10 cellular contexts compared by ENCODE assay signal in genomic region chr6:44041461-44042260, GRCh38.
DNase-seq lines count a peak whose midpoint lies in the region; ATAC-seq and TF ChIP-seq lines count a peak whose summit lies in the region.
"Had no signal": no experiment of that assay in that cellular context is flagged by ENCODE, and none has a peak within 500 bp of the region (broad histone marks: within the 10 kb centered on the region; RNA-seq: fewer than 3 reads in every experiment).

No MANE protein-coding gene starts in this region.

- TF ChIP-seq CTCF in GM23338 (conservative IDR thresholded peaks at IDR 0.05; ENCODE audit: low read depth in 2 of 2) (no peak), RWPE1 (conservative IDR thresholded peaks at IDR 0.05; ENCODE audit: low read depth) (no peak), fibroblast of lung (conservative IDR thresholded peaks at IDR 0.05 in 1 of 2, IDR thresholded peaks at IDR 0.05 in 1 of 2; ENCODE audit: low read depth in 1 of 2, low read length in 2 of 2) (no peak), progenitor cell of endocrine pancreas (IDR thresholded peaks at IDR 0.05; ENCODE audit: unreplicated experiment) (no peak)

- no peaks in the 10 kb centered on the region for H3K9me3 Mint-ChIP-seq in GM23338
- H3K9me3 Mint-ChIP-seq in progenitor cell of endocrine pancreas (ENCODE audit: low read depth) = no peaks in the 10 kb centered on the region
- H3K9me3 Mint-ChIP-seq in activated T-cell treated with anti-CD3 and anti-CD28 coated beads, Interleukin-2, amount 50 U/mL, for 72 hours = no peaks in the 10 kb centered on the region

- H3K27ac ChIP-seq in GM23338 (ENCODE audit: low read depth) (peak overlapping the region; percentile 32; the same call in 1 of the 2 replicates), RWPE1 (peak overlapping the region; percentile 93), fibroblast of lung (ENCODE audit: insufficient read depth, low read length) (peak overlapping the region; percentile 86)

- CTCF ChIA-PET in RWPE1 (lab: Yijun Ruan, JAX) = interaction anchor here (0.6 to 1.2 kb wide), 3 partner anchors 33 to 272 kb away, joined by 4 read pairs; no protein-coding TSS in a partner anchor

- H3K4me2 ChIP-seq in GM23338 (peak overlapping the region; percentile 62; the same call in 1 of the 2 replicates), fibroblast of lung (ENCODE audit: extremely low read depth, insufficient read depth, low read length) (peak overlapping the region; percentile 70)

- POLR2A ChIA-PET in RWPE1 (lab: Yijun Ruan, JAX; ENCODE audit: low non-redundant PET) = interaction anchor here (0.8 kb wide), 1 partner anchor 16 kb away, joined by 3 read pairs; no protein-coding TSS in a partner anchor

- no peak overlapping the region for H3K4me3 Mint-ChIP-seq in GM23338
- no peak overlapping the region for H3K4me3 Mint-ChIP-seq in progenitor cell of endocrine pancreas (ENCODE audit: low read depth)
- no peak overlapping the region for H3K4me3 Mint-ChIP-seq in activated T-cell treated with anti-CD3 and anti-CD28 coated beads, Interleukin-2, amount 50 U/mL, for 72 hours

- H3K27me3 Mint-ChIP-seq in GM23338 (ENCODE audit: insufficient read depth, low read depth, poor library complexity) = peaks cover 15% of the 10 kb centered on the region
- peaks cover 16% of the 10 kb centered on the region for H3K27me3 Mint-ChIP-seq in progenitor cell of endocrine pancreas
- no peaks in the 10 kb centered on the region for H3K27me3 Mint-ChIP-seq in activated T-cell treated with anti-CD3 and anti-CD28 coated beads, Interleukin-2, amount 50 U/mL, for 72 hours (ENCODE audit: low read depth)

- H3F3A ChIP-seq in GM23338 (replicated peaks; ENCODE audit: low read depth) = no peaks in the 10 kb centered on the region

- H3K9me3 ChIP-seq in fibroblast of lung (ENCODE audit: control insufficient read depth, insufficient read depth, low read depth, low read length) = no peaks in the 10 kb centered on the region

- H3K4me1 ChIP-seq in GM23338 (ENCODE audit: insufficient read depth) = peaks cover 19% of the 10 kb centered on the region
- peaks cover 34% of the 10 kb centered on the region for H3K4me1 ChIP-seq in fibroblast of lung (ENCODE audit: control insufficient read depth, extremely low read depth, insufficient read depth, low read length)

- H3K36me3 Mint-ChIP-seq in GM23338 (ENCODE audit: low read depth) (no peaks in the 10 kb centered on the region), progenitor cell of endocrine pancreas (ENCODE audit: insufficient read depth) (no peaks in the 10 kb centered on the region)
- H3K36me3 Mint-ChIP-seq in activated T-cell treated with anti-CD3 and anti-CD28 coated beads, Interleukin-2, amount 50 U/mL, for 72 hours (ENCODE audit: insufficient read depth in 2 of 2) = no peaks in the 10 kb centered on the region

- H3K27me3 ChIP-seq in GM23338 (ENCODE audit: insufficient read depth) (no peaks in the 10 kb centered on the region), fibroblast of lung (ENCODE audit: control insufficient read depth, insufficient read depth, low read length) (no peaks in the 10 kb centered on the region)

- H3K9ac ChIP-seq in fibroblast of lung (ENCODE audit: insufficient read depth, low read length) = peak overlapping the region; percentile 56

- DNase-seq in GM23338 (ENCODE audit: low spot score) (peak; percentile 69), RWPE1 (ENCODE audit: low spot score) (peak; percentile 85), fibroblast of lung (ENCODE audit: low read depth in 2 of 2) (peak; percentile 96 to 99), progenitor cell of endocrine pancreas (ENCODE audit: low spot score, unreplicated experiment) (no peak), iPS-NIHi11 (ENCODE audit: low spot score) (no peak)
- no peak for DNase-seq in activated T-cell treated with anti-CD3 and anti-CD28 coated beads, Interleukin-2, amount 50 U/mL, for 72 hours
- DNase-seq: activated CD4-positive, CD25-positive, alpha-beta regulatory T cell had no signal

- H2AFZ ChIP-seq in GM23338 (0 out of 2 replicates have a peak overlapping the region, but pooled peaks have one; percentile 38), fibroblast of lung (ENCODE audit: low read length) (no peak overlapping the region)

- ATAC-seq in GM23338 (peak; percentile 22), GM18907 (IDR thresholded peaks at IDR 0.05; ENCODE audit: unreplicated experiment) (no peak), GM18502 (IDR thresholded peaks at IDR 0.05; ENCODE audit: poor library complexity, unreplicated experiment) (no peak)
- no peak for ATAC-seq in activated T-cell treated with anti-CD3 and anti-CD28 coated beads, Interleukin-2, amount 50 U/mL, for 72 hours (replicated peaks in 1 of 2)
- ATAC-seq: left lobe of liver had no signal

- H3K4me1 Mint-ChIP-seq in GM23338 (peaks cover 40% of the 10 kb centered on the region), progenitor cell of endocrine pancreas (ENCODE audit: low read depth) (peaks cover 8% of the 10 kb centered on the region)
- H3K4me1 Mint-ChIP-seq in activated T-cell treated with anti-CD3 and anti-CD28 coated beads, Interleukin-2, amount 50 U/mL, for 72 hours (ENCODE audit: low read depth) = peaks cover 5% of the 10 kb centered on the region

- H3K27ac Mint-ChIP-seq in GM23338 (peak overlapping the region; percentile 88), progenitor cell of endocrine pancreas (peak overlapping the region; percentile 46)
- no peak overlapping the region for H3K27ac Mint-ChIP-seq in activated T-cell treated with anti-CD3 and anti-CD28 coated beads, Interleukin-2, amount 50 U/mL, for 72 hours

- H3K36me3 ChIP-seq in GM23338 (ENCODE audit: insufficient read depth) = no peaks in the 10 kb centered on the region
- no peaks in the 10 kb centered on the region for H3K36me3 ChIP-seq in fibroblast of lung (ENCODE audit: control insufficient read depth, insufficient read depth, low read length)

- no peaks in the 10 kb centered on the region for H3K9me2 ChIP-seq in GM23338 (ENCODE audit: insufficient read depth)

- H3K79me2 ChIP-seq in GM23338 (replicated peaks; ENCODE audit: insufficient read depth) = no peaks in the 10 kb centered on the region
- H3K79me2 ChIP-seq in fibroblast of lung (ENCODE audit: control insufficient read depth, insufficient read depth, low read length) = no peaks in the 10 kb centered on the region

- H3K4me3 ChIP-seq in GM23338 (no peak overlapping the region), fibroblast of lung (replicated peaks in 1 of 4; ENCODE audit: control extremely low read depth in 1 of 4, insufficient read depth in 1 of 4, low read depth in 3 of 4, low read length in 4 of 4) (no peak overlapping the region)

- no peaks in the 10 kb centered on the region for H4K20me1 ChIP-seq in GM23338 (replicated peaks; ENCODE audit: insufficient read depth)
- no peaks in the 10 kb centered on the region for H4K20me1 ChIP-seq in fibroblast of lung (ENCODE audit: control insufficient read depth, extremely low read depth, insufficient read depth, low read length)

Comparison
In these comparisons a context has a peak if more than half of its experiments do, and no peak if none do; other contexts are left out.
1. DNase-seq: peak in GM23338 (single experiment), RWPE1 (single experiment) and fibroblast of lung (2 of 2); none in progenitor cell of endocrine pancreas (single experiment), iPS-NIHi11 (single experiment) and activated T-cell treated with anti-CD3 and anti-CD28 coated beads, Interleukin-2, amount 50 U/mL, for 72 hours (0 of 2).
2. H3K27ac ChIP-seq: peak in every context shown above with its lines; median percentile 93 in RWPE1; 86 in fibroblast of lung; 32 in GM23338.